2 cellular contexts compared by ENCODE assay signal in the genomic region with DNA sequence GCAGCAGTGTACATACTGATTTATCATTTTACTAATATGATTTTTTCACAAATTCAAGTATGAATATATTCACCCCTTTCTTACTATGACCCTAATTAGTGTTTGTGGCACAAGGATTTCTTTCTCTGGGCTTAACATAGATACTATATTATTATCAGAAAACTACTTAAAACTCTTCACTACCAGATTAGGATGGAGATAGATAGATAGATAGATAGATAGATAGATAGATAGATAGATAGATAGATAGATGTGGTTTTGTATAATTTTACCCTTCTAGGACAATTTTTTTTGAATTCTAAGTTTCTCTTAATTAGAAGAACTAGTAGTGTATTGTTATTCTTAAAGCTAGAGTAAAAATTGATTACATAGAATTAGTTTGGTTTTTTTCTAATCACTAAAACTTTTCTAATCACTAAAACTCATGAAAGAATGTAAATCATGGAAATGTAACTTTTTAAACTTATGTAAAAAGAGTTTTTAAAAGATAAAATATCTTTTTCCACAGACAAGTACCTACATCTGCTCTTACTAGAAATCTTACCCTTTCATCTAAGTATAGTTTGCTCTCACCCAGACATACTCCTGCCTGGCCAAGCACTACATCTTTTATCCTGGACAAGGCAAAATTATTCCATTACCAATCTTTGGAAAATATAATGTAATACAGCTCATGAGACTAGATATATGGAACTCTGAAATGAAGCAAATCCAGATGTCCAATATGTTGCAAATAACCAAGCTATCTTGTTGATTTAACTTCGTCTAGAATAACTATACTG.
A peak's percentile ranks its signal among the peaks of the same experiment; 100 is the strongest.
TF ChIP-seq lines count a peak whose summit lies in the region.

No MANE protein-coding gene starts in this region.

TF ChIP-seq in IMR-90, 13 proteins besides CTCF, POLR2A, EP300 and RAD21:
- no peak for TF ChIP-seq MXI1 (IDR thresholded peaks at IDR 0.05; ENCODE audit: borderline replicate concordance, low read depth, low read length)
- TF ChIP-seq SMC3 (IDR thresholded peaks at IDR 0.05; ENCODE audit: low read depth, low read length) = no peak
- no peak for TF ChIP-seq CEBPB (IDR thresholded peaks at IDR 0.05; ENCODE audit: low read depth, low read length)
- no peak for TF ChIP-seq FOS (IDR thresholded peaks at IDR 0.05; ENCODE audit: low read depth, low read length)
- no peak for TF ChIP-seq CHD1 (IDR thresholded peaks at IDR 0.05; ENCODE audit: low read depth, low read length)
- TF ChIP-seq, protein P1, sequence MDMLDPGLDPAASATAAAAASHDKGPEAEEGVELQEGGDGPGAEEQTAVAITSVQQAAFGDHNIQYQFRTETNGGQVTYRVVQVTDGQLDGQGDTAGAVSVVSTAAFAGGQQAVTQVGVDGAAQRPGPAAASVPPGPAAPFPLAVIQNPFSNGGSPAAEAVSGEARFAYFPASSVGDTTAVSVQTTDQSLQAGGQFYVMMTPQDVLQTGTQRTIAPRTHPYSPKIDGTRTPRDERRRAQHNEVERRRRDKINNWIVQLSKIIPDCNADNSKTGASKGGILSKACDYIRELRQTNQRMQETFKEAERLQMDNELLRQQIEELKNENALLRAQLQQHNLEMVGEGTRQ (IDR thresholded peaks at IDR 0.05; ENCODE audit: low read depth, low read length) = no peak

TF ChIP-seq in K562, 482 proteins besides CTCF, POLR2A, EP300 and RAD21:
- TF ChIP-seq GATAD2B (IDR thresholded peaks at IDR 0.05; ENCODE audit: borderline replicate concordance) (peak; percentile 83; the same call in 1 of the 2 replicates), SAFB2 (IDR thresholded peaks at IDR 0.05; ENCODE audit: borderline replicate concordance, low read depth, low read length, severe bottlenecking) (no peak), MCM7 (IDR thresholded peaks at IDR 0.05) (no peak), IRF2 (CRISPR knock-in tag; IDR thresholded peaks at IDR 0.05) (no peak), MTA1 (IDR thresholded peaks at IDR 0.05; ENCODE audit: borderline replicate concordance) (0 out of 2 replicates have a peak, but pooled peaks have one; percentile 40), PURB (CRISPR knock-in tag; IDR thresholded peaks at IDR 0.05; ENCODE audit: low read depth) (no peak), DACH1 (IDR thresholded peaks at IDR 0.05; ENCODE audit: partially characterized antibody) (peak; percentile 99), PHB2 (IDR thresholded peaks at IDR 0.05; ENCODE audit: low read depth) (no peak), GTF2E2 (tag; IDR thresholded peaks at IDR 0.05) (0 out of 2 replicates have a peak, but pooled peaks have one; percentile 14), GABPB2 (CRISPR knock-in tag; conservative IDR thresholded peaks at IDR 0.05) (no peak), FOXJ2 (tag; IDR thresholded peaks at IDR 0.05) (no peak)
- TF ChIP-seq, protein P2, sequence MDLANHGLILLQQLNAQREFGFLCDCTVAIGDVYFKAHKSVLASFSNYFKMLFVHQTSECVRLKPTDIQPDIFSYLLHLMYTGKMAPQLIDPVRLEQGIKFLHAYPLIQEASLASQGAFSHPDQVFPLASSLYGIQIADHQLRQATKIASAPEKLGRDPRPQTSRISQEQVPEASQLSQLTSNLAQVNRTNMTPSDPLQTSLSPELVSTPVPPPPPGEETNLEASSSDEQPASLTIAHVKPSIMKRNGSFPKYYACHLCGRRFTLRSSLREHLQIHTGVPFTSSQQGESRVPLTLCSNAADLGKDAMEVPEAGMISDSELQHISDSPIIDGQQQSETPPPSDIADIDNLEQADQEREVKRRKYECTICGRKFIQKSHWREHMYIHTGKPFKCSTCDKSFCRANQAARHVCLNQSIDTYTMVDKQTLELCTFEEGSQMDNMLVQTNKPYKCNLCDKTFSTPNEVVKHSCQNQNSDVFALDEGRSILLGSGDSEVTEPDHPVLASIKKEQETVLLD (IDR thresholded peaks at IDR 0.05) = peak; percentile 74; the same call in 1 of the 2 replicates
